9 cellular contexts compared by ENCODE assay signal in genomic region chr22:50327711-50328019, GRCh38. TPM values are rescaled to one million over a fixed set of nuclear protein-coding genes. Genes with fewer than 3 reads are reported as not detected.
DNase-seq lines count a peak whose midpoint lies in the region; ATAC-seq and TF ChIP-seq lines count a peak whose summit lies in the region.
"Had no signal": no experiment of that assay in that cellular context is flagged by ENCODE, and none has a peak within 500 bp of the region (broad histone marks: within the 10 kb centered on the region; RNA-seq: fewer than 3 reads in every experiment).

No MANE protein-coding gene starts in this region.

- H3K4me3 Mint-ChIP-seq in activated T-helper 17 cell treated with anti-CD3 and anti-CD28 coated beads, Interleukin-2, amount 50 U/mL, for 72 hours = peak overlapping the region; percentile 66
- peak overlapping the region; percentile 83 for H3K4me3 Mint-ChIP-seq in stimulated activated memory B cell treated with anti-CD40 and anti-IgM and Interleukin-4, amounts not matched to agents 10 μg/mL and 1 μg/mL and 100 μg/mL, for 72 hours

- H3K27me3 Mint-ChIP-seq in activated T-helper 17 cell treated with anti-CD3 and anti-CD28 coated beads, Interleukin-2, amount 50 U/mL, for 72 hours = peaks cover 4% of the 10 kb centered on the region
- no peaks in the 10 kb centered on the region for H3K27me3 Mint-ChIP-seq in stimulated activated memory B cell treated with anti-CD40 and anti-IgM and Interleukin-4, amounts not matched to agents 10 μg/mL and 1 μg/mL and 100 μg/mL, for 72 hours

- H3K4me3 ChIP-seq in iPS-18a (ENCODE audit: low read length) = peak overlapping the region; percentile 67

- DNase-seq in HEK293T (ENCODE audit: extremely low spot score) = no peak
- no peak for DNase-seq in stimulated activated naive CD4-positive, alpha-beta T cell treated with Interleukin-2 at 50 U/mL for 16 hours (lab: John Stamatoyannopoulos, UW)
- DNase-seq in activated CD4-positive, alpha-beta T cell treated with anti-CD3 and anti-CD28 coated beads for 4 hours = no peak
- DNase-seq in activated CD4-positive, alpha-beta T cell treated with anti-CD3 and anti-CD28 coated beads for 48 hours = no peak
- DNase-seq: stimulated activated CD4-positive, alpha-beta T cell treated with anti-CD3 and anti-CD28 coated beads, Interleukin-4, amount 100 ng/mL, for 1 hour had no signal

- peak overlapping the region; percentile 61 for H3K9ac ChIP-seq in iPS-18a (ENCODE audit: low read length)

- ATAC-seq in activated T-helper 17 cell treated with anti-CD3 and anti-CD28 coated beads, Interleukin-2, amount 50 U/mL, for 72 hours (replicated peaks) = no peak
- no peak for ATAC-seq in stimulated activated memory B cell treated with anti-CD40 and anti-IgM and Interleukin-4, amounts not matched to agents 10 μg/mL and 1 μg/mL and 100 μg/mL, for 72 hours
- no peak for ATAC-seq in GM21515 (IDR thresholded peaks at IDR 0.05; ENCODE audit: unreplicated experiment)

- H3K27ac ChIP-seq in iPS-18a (ENCODE audit: low read length) = no peak overlapping the region

- POLR2A ChIA-PET in HEK293T (lab: Yijun Ruan, JAX) = interaction anchor here (1.0 to 1.5 kb wide), 6 partner anchors 15 to 81 kb away, joined by 3 to 5 read pairs (median 3); no protein-coding TSS in a partner anchor

- H3K27ac Mint-ChIP-seq in activated T-helper 17 cell treated with anti-CD3 and anti-CD28 coated beads, Interleukin-2, amount 50 U/mL, for 72 hours = peak overlapping the region; percentile 58
- H3K27ac Mint-ChIP-seq in stimulated activated memory B cell treated with anti-CD40 and anti-IgM and Interleukin-4, amounts not matched to agents 10 μg/mL and 1 μg/mL and 100 μg/mL, for 72 hours = peak overlapping the region; percentile 88

- no peaks in the 10 kb centered on the region for H3K9me3 ChIP-seq in iPS-18a (ENCODE audit: control insufficient read depth, low read depth, low read length)

- no peaks in the 10 kb centered on the region for H3K9me3 Mint-ChIP-seq in activated T-helper 17 cell treated with anti-CD3 and anti-CD28 coated beads, Interleukin-2, amount 50 U/mL, for 72 hours
- no peaks in the 10 kb centered on the region for H3K9me3 Mint-ChIP-seq in stimulated activated memory B cell treated with anti-CD40 and anti-IgM and Interleukin-4, amounts not matched to agents 10 μg/mL and 1 μg/mL and 100 μg/mL, for 72 hours

- no peaks in the 10 kb centered on the region for H3K4me1 ChIP-seq in iPS-18a (ENCODE audit: control insufficient read depth, low read depth, low read length)

- peaks cover 10% of the 10 kb centered on the region for H3K4me1 Mint-ChIP-seq in activated T-helper 17 cell treated with anti-CD3 and anti-CD28 coated beads, Interleukin-2, amount 50 U/mL, for 72 hours
- peaks cover 14% of the 10 kb centered on the region for H3K4me1 Mint-ChIP-seq in stimulated activated memory B cell treated with anti-CD40 and anti-IgM and Interleukin-4, amounts not matched to agents 10 μg/mL and 1 μg/mL and 100 μg/mL, for 72 hours

- peaks cover 20% of the 10 kb centered on the region for H3K27me3 ChIP-seq in iPS-18a (ENCODE audit: control insufficient read depth, insufficient read depth, low read length)

- CTCF ChIA-PET in HEK293T (lab: Yijun Ruan, JAX) = interaction anchor here (0.7 kb wide), 1 partner anchor 99 kb away, joined by 3 read pairs; no protein-coding TSS in a partner anchor

- H3K36me3 ChIP-seq in iPS-18a (ENCODE audit: control insufficient read depth, low read depth, low read length) = no peaks in the 10 kb centered on the region

- H3K36me3 Mint-ChIP-seq in activated T-helper 17 cell treated with anti-CD3 and anti-CD28 coated beads, Interleukin-2, amount 50 U/mL, for 72 hours (ENCODE audit: low read depth) = no peaks in the 10 kb centered on the region
- no peaks in the 10 kb centered on the region for H3K36me3 Mint-ChIP-seq in stimulated activated memory B cell treated with anti-CD40 and anti-IgM and Interleukin-4, amounts not matched to agents 10 μg/mL and 1 μg/mL and 100 μg/mL, for 72 hours

TF ChIP-seq in HEK293T, 16 proteins besides CTCF, POLR2A, EP300 and RAD21:
- TF ChIP-seq SP1 (IDR thresholded peaks at IDR 0.05) (no peak), ZNF384 (IDR thresholded peaks at IDR 0.05) (no peak), PKNOX1 (IDR thresholded peaks at IDR 0.05) (no peak), FOXM1 (IDR thresholded peaks at IDR 0.05; ENCODE audit: borderline replicate concordance) (no peak), L3MBTL2 (conservative IDR thresholded peaks at IDR 0.05) (peak; percentile 57; the same call in 1 of the 2 replicates)

RNA-seq across cellular contexts. Expression of gene DENND6B, which starts 0.9 kb away (rescaled TPM):
- 1 to 10 TPM; 3.2 to 6.5 TPM for total RNA-seq in activated T-helper 17 cell treated with anti-CD3 and anti-CD28 coated beads, Interleukin-2, amount 50 U/mL, for 72 hours

RNA-seq across cellular contexts. Expression of gene PPP6R2, which starts 15.5 kb away (rescaled TPM):
- 10 to 100 TPM; 45.6 to 46.6 TPM for total RNA-seq in activated T-helper 17 cell treated with anti-CD3 and anti-CD28 coated beads, Interleukin-2, amount 50 U/mL, for 72 hours

RNA-seq across cellular contexts. Expression of gene PLXNB2, which starts 20.2 kb away (rescaled TPM):
- total RNA-seq in activated T-helper 17 cell treated with anti-CD3 and anti-CD28 coated beads, Interleukin-2, amount 50 U/mL, for 72 hours = 10 to 100 TPM; 29.1 to 30.4 TPM

RNA-seq across cellular contexts. Expression of gene MAPK11, which starts 57.5 kb away (rescaled TPM):
- total RNA-seq in activated T-helper 17 cell treated with anti-CD3 and anti-CD28 coated beads, Interleukin-2, amount 50 U/mL, for 72 hours = 10 to 100 TPM; 20.9 to 21.7 TPM
